In genomic region chr18:8998481-8999217, GRCh38 we compare ENCODE assay signal across 1 cellular context.
TF ChIP-seq lines count a peak whose summit lies in the region.

No MANE protein-coding gene starts in this region.

TF ChIP-seq in GM23338, 12 proteins besides CTCF, POLR2A, EP300 and RAD21 (continued from another document):
- TF ChIP-seq ZNF462 (CRISPR knock-in tag; IDR thresholded peaks at IDR 0.05) = no peak
